In genomic region chr16:76461836-76462235, GRCh38 we compare ENCODE assay signal across 27 cellular contexts.
"Had no signal": no experiment of that assay in that cellular context is flagged by ENCODE, and none has a peak within 500 bp of the region (broad histone marks: within the 10 kb centered on the region; RNA-seq: fewer than 3 reads in every experiment).

No MANE protein-coding gene starts in this region.

- DNase-seq: activated B cell treated with CpG ODN at 0.5 μM for 24 hours; activated CD4-positive, alpha-beta memory T cell treated with anti-CD3 and anti-CD28 coated beads for 36 hours; activated CD4-positive, alpha-beta T cell treated with anti-CD3 and anti-CD28 coated beads for 4 hours; activated CD4-positive, alpha-beta T cell treated with anti-CD3 and anti-CD28 coated beads, Interleukin-2, amount 10 ng/mL, durations not matched to agents 24 days and 14 days; activated CD4-positive, alpha-beta T cell treated with anti-CD3 and anti-CD28 coated beads, Interleukin-2, amount 50 U/mL, for 1 hour; activated CD4-positive, alpha-beta T cell treated with anti-CD3 and anti-CD28 coated beads, Interleukin-2, amount 50 U/mL, for 4 hours; activated CD4-positive, CD25-positive, alpha-beta regulatory T cell treated with anti-CD3 and anti-CD28 coated beads, Interleukin-2, amount 50 U/mL, for 72 hours; activated CD8-positive, alpha-beta memory T cell treated with anti-CD3 and anti-CD28 coated beads, Interleukin-2, amount 50 U/mL, for 4 hours; activated CD8-positive, alpha-beta T cell treated with anti-CD3 and anti-CD28 coated beads for 36 hours; activated effector memory CD4-positive, alpha-beta T cell treated with anti-CD3 and anti-CD28 coated beads, Interleukin-2, amount 50 U/mL, for 16 hours; activated gamma-delta T cell treated with Interleukin-2 at 50 U/mL for 16 hours; activated naive CD4-positive, alpha-beta T cell; activated naive CD4-positive, alpha-beta T cell treated with anti-CD3 and anti-CD28 coated beads for 36 hours; activated naive CD4-positive, alpha-beta T cell treated with anti-CD3 and anti-CD28 coated beads, Interleukin-2, amount 50 U/mL, for 16 hours; activated naive CD8-positive, alpha-beta T cell treated with anti-CD3 and anti-CD28 coated beads for 36 hours; activated T-cell treated with anti-CD3 and anti-CD28 coated beads for 4 hours; activated T-cell treated with anti-CD3 and anti-CD28 coated beads, Interleukin-2, amount 50 U/mL, for 1 hour; activated T-cell treated with anti-CD3 and anti-CD28 coated beads, Interleukin-2, amount 50 U/mL, for 4 hours; activated T-cell treated with anti-CD3 and anti-CD28 coated beads, Interleukin-2, amount 50 U/mL, for 72 hours; adrenal gland; amniotic stem cell; aorta; body of pancreas; brain microvascular endothelial cell; central memory CD4-positive, alpha-beta T cell; T-helper 2 cell; T-helper 9 cell had no signal
